16 cellular contexts compared by ENCODE assay signal in the genomic region with DNA sequence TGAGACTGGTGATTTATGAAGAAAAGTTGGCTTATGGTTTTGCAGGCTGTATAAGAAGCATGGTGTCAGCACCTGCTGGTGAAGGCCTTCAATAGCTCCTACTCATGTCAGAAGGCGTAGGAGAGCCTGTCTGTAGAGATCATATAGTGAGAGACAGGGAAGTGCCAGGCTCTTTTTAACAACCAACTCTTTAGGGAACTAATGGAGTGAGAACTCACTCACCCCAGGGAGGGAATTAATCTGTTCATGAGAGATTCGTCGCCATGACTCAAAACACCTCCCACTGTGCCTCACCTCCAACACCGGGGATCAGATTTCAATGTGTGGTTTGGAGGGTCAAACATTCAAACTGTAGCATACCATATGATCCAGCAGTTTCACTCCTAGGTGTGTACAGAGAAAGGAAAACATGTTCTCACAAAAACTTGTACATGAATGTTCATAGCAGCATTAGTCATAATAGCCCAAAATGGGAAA.
DNase-seq lines count a peak whose midpoint lies in the region; ATAC-seq and TF ChIP-seq lines count a peak whose summit lies in the region.
"Had no signal": no experiment of that assay in that cellular context is flagged by ENCODE, and none has a peak within 500 bp of the region (broad histone marks: within the 10 kb centered on the region; RNA-seq: fewer than 3 reads in every experiment).

No MANE protein-coding gene starts in this region.

- dilution Hi-C loops in IMR-90 (cut with HindIII; ENCODE audit: low sequenced_read_pairs, unreplicated experiment): no loop called here

- no peaks in the 10 kb centered on the region for H3K27me3 Mint-ChIP-seq in T-helper 17 cell
- H3K27me3 Mint-ChIP-seq: activated T-helper 17 cell treated with anti-CD3 and anti-CD28 coated beads, Interleukin-2, amount 50 U/mL, for 72 hours had no signal

- H4K8ac ChIP-seq in IMR-90 (ENCODE audit: low read depth in 2 of 2, low read length in 2 of 2): no peak overlapping the region

- DNase-seq in Daoy (ENCODE audit: low read depth) (peak; percentile 84), IMR-90 (peak; percentile 76), T-helper 17 cell (no peak), iPS-NIHi11 (ENCODE audit: low spot score) (peak; percentile 8), HT-29 (ENCODE audit: low spot score) (no peak)
- DNase-seq: activated CD4-positive, CD25-positive, alpha-beta regulatory T cell treated with anti-CD3 and anti-CD28 coated beads, Interleukin-2, amount 50 U/mL, for 72 hours; cortex of kidney; foreskin melanocyte; H7; NCI-H526 had no signal

- CTCF ChIA-PET in IMR-90 (lab: Yijun Ruan, JAX): no interaction called here

- H3K27ac Mint-ChIP-seq in T-helper 17 cell: peak overlapping the region; percentile 9
- H3K27ac Mint-ChIP-seq: activated T-helper 17 cell treated with anti-CD3 and anti-CD28 coated beads, Interleukin-2, amount 50 U/mL, for 72 hours had no signal

- intact Hi-C loops in IMR-90 (cut with micrococcal nuclease): no loop called here

- in situ Hi-C loops in IMR-90 (cut with MboI; ENCODE audit: low sequenced_read_pairs): no loop called here

- no peaks in the 10 kb centered on the region for H4K20me1 ChIP-seq in IMR-90 (ENCODE audit: insufficient read depth, low read length)

- no peak overlapping the region for H2BK15ac ChIP-seq in IMR-90 (ENCODE audit: low read depth, low read length)

- ATAC-seq in IMR-90 (ENCODE audit: low read depth) (no peak; the same call in 1 of the 2 replicates), T-helper 17 cell (no peak), HG03097 (IDR thresholded peaks at IDR 0.05; ENCODE audit: low FRiP score, unreplicated experiment) (no peak), GM19397 (IDR thresholded peaks at IDR 0.05; ENCODE audit: unreplicated experiment) (no peak), GM21576 (IDR thresholded peaks at IDR 0.05; ENCODE audit: unreplicated experiment) (no peak)
- ATAC-seq: activated T-helper 17 cell treated with anti-CD3 and anti-CD28 coated beads, Interleukin-2, amount 50 U/mL, for 72 hours; SK-N-SH treated with all-trans-retinoic acid at 6 μM for 48 hours had no signal

- no peak overlapping the region for H4K5ac ChIP-seq in IMR-90 (ENCODE audit: low read depth, low read length)

- H3K36me3 Mint-ChIP-seq in T-helper 17 cell (ENCODE audit: low read depth): peaks cover 9% of the 10 kb centered on the region

- H3K4me1 Mint-ChIP-seq in T-helper 17 cell: peaks cover 3% of the 10 kb centered on the region
- H3K4me1 Mint-ChIP-seq: activated T-helper 17 cell treated with anti-CD3 and anti-CD28 coated beads, Interleukin-2, amount 50 U/mL, for 72 hours had no signal

- TF ChIP-seq CTCF in IMR-90 (conservative IDR thresholded peaks at IDR 0.05; ENCODE audit: low read depth, low read length): no peak

- BruUV-seq in IMR-90 (replicated peaks; lab: Mats Ljungman, UMichigan): no TSS peak

- no peaks in the 10 kb centered on the region for H3K27me3 ChIP-seq in IMR-90 (ENCODE audit: control insufficient read depth, insufficient read depth, low read length)

- no peak overlapping the region for H3K4me2 ChIP-seq in IMR-90 (ENCODE audit: low read depth, low read length)

- no peak overlapping the region for H3K9ac ChIP-seq in IMR-90 (ENCODE audit: low read depth, low read length)

- no peak overlapping the region for H3K23ac ChIP-seq in IMR-90 (ENCODE audit: low read depth, low read length)

- no peak overlapping the region; the same call in 1 of the 2 replicates for H3K14ac ChIP-seq in IMR-90 (replicated peaks; ENCODE audit: low read depth, low read length)

- H2AK9ac ChIP-seq in IMR-90 (replicated peaks; ENCODE audit: low read depth, low read length, poor library complexity): no peak overlapping the region

- H3K36me3 ChIP-seq in IMR-90 (ENCODE audit: control insufficient read depth, insufficient read depth, low read length): peaks cover 30% of the 10 kb centered on the region

- H3K9me3 ChIP-seq in IMR-90 (ENCODE audit: control insufficient read depth, insufficient read depth, low read length) (no peaks in the 10 kb centered on the region), T-helper 17 cell (ENCODE audit: control insufficient read depth, low read length, poor library complexity, severe bottlenecking) (no peaks in the 10 kb centered on the region)

- no peak overlapping the region for H2AFZ ChIP-seq in IMR-90 (replicated peaks; ENCODE audit: low read length, poor library complexity)

- no peak overlapping the region for H3K56ac ChIP-seq in IMR-90 (ENCODE audit: extremely low read depth, insufficient read depth, low read length)

- no peak overlapping the region for H3K4me3 ChIP-seq in IMR-90 (ENCODE audit: insufficient read depth, low read depth, low read length)

- H4K91ac ChIP-seq in IMR-90 (ENCODE audit: insufficient read depth, low read depth, low read length): no peak overlapping the region

- no peak overlapping the region for H3K4ac ChIP-seq in IMR-90 (ENCODE audit: low read depth, low read length)

- H2AK5ac ChIP-seq in IMR-90 (ENCODE audit: low read depth, low read length): no peak overlapping the region

- H3K27ac ChIP-seq in IMR-90 (ENCODE audit: insufficient read depth, low read length): no peak overlapping the region
- H3K27ac ChIP-seq: C4-2B had no signal

- H3K4me1 ChIP-seq in IMR-90 (ENCODE audit: control insufficient read depth, insufficient read depth, low read length): peaks cover 8% of the 10 kb centered on the region

- no peak for TF ChIP-seq POLR2A in IMR-90 (IDR thresholded peaks at IDR 0.05; ENCODE audit: low read depth, low read length)

- no peak overlapping the region for H2BK120ac ChIP-seq in IMR-90 (ENCODE audit: low read depth, low read length)

- POLR2A ChIA-PET in IMR-90 (lab: Charles Lee; ENCODE audit: unreplicated experiment): no interaction called here

- no peak for TF ChIP-seq RAD21 in IMR-90 (IDR thresholded peaks at IDR 0.05; ENCODE audit: low read length)

- H3K18ac ChIP-seq in IMR-90 (ENCODE audit: low read depth, low read length): no peak overlapping the region

- WGBS in IMR-90 (ENCODE audit: extremely low coverage in 2 of 2, insufficient read length in 1 of 2), 2 experiments: no CpG with 5 or more reads among the region's 4 CpGs

- H3K4me3 Mint-ChIP-seq in T-helper 17 cell: no peak overlapping the region
- H3K4me3 Mint-ChIP-seq: activated T-helper 17 cell treated with anti-CD3 and anti-CD28 coated beads, Interleukin-2, amount 50 U/mL, for 72 hours had no signal

- 0 out of 2 replicates have a peak, but pooled peaks cover 2% of the 10 kb centered on the region for H3K9me1 ChIP-seq in IMR-90 (ENCODE audit: insufficient read depth, low read length)

- H3K79me1 ChIP-seq in IMR-90 (ENCODE audit: low read depth in 1 of 2, low read length in 2 of 2): peaks cover 18 to 29% of the 10 kb centered on the region in 2 experiments

- no peak overlapping the region for H2BK20ac ChIP-seq in IMR-90 (ENCODE audit: low read depth, low read length)

- H2BK5ac ChIP-seq in IMR-90 (ENCODE audit: low read depth, low read length, poor library complexity, severe bottlenecking): no peak overlapping the region

TF ChIP-seq in IMR-90, 13 proteins besides CTCF, POLR2A, EP300 and RAD21:
- no peak for TF ChIP-seq CEBPB (IDR thresholded peaks at IDR 0.05; ENCODE audit: low read depth, low read length)
- no peak for TF ChIP-seq MAFK (IDR thresholded peaks at IDR 0.05; ENCODE audit: low read depth, low read length)
- no peak for TF ChIP-seq ELK1 (IDR thresholded peaks at IDR 0.05; ENCODE audit: borderline replicate concordance, low read depth, low read length)
- no peak for TF ChIP-seq FOS (IDR thresholded peaks at IDR 0.05; ENCODE audit: low read depth, low read length)
- TF ChIP-seq MAZ (IDR thresholded peaks at IDR 0.05; ENCODE audit: borderline replicate concordance, low read depth, low read length): no peak
- TF ChIP-seq CHD1 (IDR thresholded peaks at IDR 0.05; ENCODE audit: low read depth, low read length): no peak
- TF ChIP-seq RCOR1 (IDR thresholded peaks at IDR 0.05; ENCODE audit: insufficient replicate concordance, low read length): no peak
- no peak for TF ChIP-seq MXI1 (IDR thresholded peaks at IDR 0.05; ENCODE audit: borderline replicate concordance, low read depth, low read length)
- no peak for TF ChIP-seq RFX5 (IDR thresholded peaks at IDR 0.05; ENCODE audit: low read depth, low read length)
- no peak for TF ChIP-seq BHLHE40 (IDR thresholded peaks at IDR 0.05; ENCODE audit: low read depth, low read length)
- TF ChIP-seq NFE2L2 (IDR thresholded peaks at IDR 0.05; ENCODE audit: low read depth, low read length): no peak
- no peak for TF ChIP-seq SMC3 (IDR thresholded peaks at IDR 0.05; ENCODE audit: low read depth, low read length)
- TF ChIP-seq USF2 (IDR thresholded peaks at IDR 0.05; ENCODE audit: low read depth, low read length): no peak

Comparison
In these comparisons a context has a peak if more than half of its experiments do, and no peak if none do; other contexts are left out.
1. DNase-seq: peak in Daoy (single experiment), IMR-90 (single experiment) and iPS-NIHi11 (single experiment); none in T-helper 17 cell (0 of 3) and HT-29 (single experiment).